8 cellular contexts compared by ENCODE assay signal in the genomic region with DNA sequence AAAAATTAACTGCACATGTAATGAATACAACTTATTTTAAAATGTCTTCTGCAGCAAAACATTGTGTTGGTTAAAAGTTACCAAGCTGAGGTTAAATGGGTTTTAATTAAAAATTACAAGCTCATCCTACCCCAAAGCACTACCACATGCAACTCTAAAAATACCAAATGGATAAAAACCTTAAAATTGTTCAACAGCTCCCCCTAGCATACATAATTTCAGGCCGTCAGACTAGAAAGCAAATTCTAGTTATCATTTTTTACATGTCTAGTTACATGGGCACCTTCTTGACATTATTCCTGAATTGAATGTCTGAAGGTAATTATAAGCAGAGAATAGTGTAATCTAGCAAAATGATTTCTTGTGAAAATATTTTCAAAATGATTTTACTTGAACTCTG.
DNase-seq lines count a peak whose midpoint lies in the region; ATAC-seq, FAIRE-seq and TF ChIP-seq lines count a peak whose summit lies in the region.

No MANE protein-coding gene starts in this region.

- H3K56ac ChIP-seq in H1 (replicated peaks; ENCODE audit: insufficient read length, low read depth, low read length) = no peak overlapping the region

- H4K5ac ChIP-seq in H1 (ENCODE audit: insufficient read length, low read depth, low read length) = no peak overlapping the region

- H3K18ac ChIP-seq in H1 (ENCODE audit: extremely low read depth, low read length) (no peak overlapping the region), neuronal stem cell (ENCODE audit: low read length) (no peak overlapping the region)

- H2BK15ac ChIP-seq in H1 (ENCODE audit: low read length) (no peak overlapping the region), neuronal stem cell (ENCODE audit: low read length) (no peak overlapping the region)

- POLR2A ChIA-PET in H1 (lab: Charles Lee; ENCODE audit: partially characterized antibody) = no interaction called here

- H2BK12ac ChIP-seq in H1 (ENCODE audit: low read depth, low read length) (no peak overlapping the region), neuronal stem cell (ENCODE audit: low read length) (no peak overlapping the region)

- H3K79me1 ChIP-seq in H1 (ENCODE audit: low read depth, low read length) (no peaks in the 10 kb centered on the region), neuronal stem cell (ENCODE audit: low read depth, low read length) (no peaks in the 10 kb centered on the region)

- no peak overlapping the region for H2AK5ac ChIP-seq in H1 (ENCODE audit: low read depth, low read length)
- no peak overlapping the region for H2AK5ac ChIP-seq in neuronal stem cell (ENCODE audit: low read depth, low read length)

- no peaks in the 10 kb centered on the region for H4K20me1 ChIP-seq in H1 (replicated peaks in 1 of 2; ENCODE audit: control insufficient read depth in 1 of 2, insufficient read depth in 2 of 2, low read length in 2 of 2)

- H3K23ac ChIP-seq in H1 (ENCODE audit: insufficient read length) = no peak overlapping the region
- no peak overlapping the region for H3K23ac ChIP-seq in neuronal stem cell (ENCODE audit: low read depth, low read length, poor library complexity)

- TF ChIP-seq EP300 in H1 (IDR thresholded peaks at IDR 0.05; ENCODE audit: borderline replicate concordance in 1 of 2, low read depth in 2 of 2, low read length in 2 of 2) (no peak), ovary (IDR thresholded peaks at IDR 0.05) (no peak)

- TF ChIP-seq CTCF in GM13977 (IDR thresholded peaks at IDR 0.05; ENCODE audit: extremely low read depth, insufficient read depth, missing control alignments) = peak; percentile 32
- TF ChIP-seq CTCF in H1 (IDR thresholded peaks at IDR 0.05; ENCODE audit: control extremely low read depth in 1 of 3, insufficient read depth in 1 of 3, low read depth in 1 of 3, low read length in 3 of 3) = peak in 2 of 3 experiments; percentile 19 to 30; a peak in 2 of 4 replicates
- peak in 2 of 3 donors; percentile 51 to 52 for TF ChIP-seq CTCF in ovary (IDR thresholded peaks at IDR 0.05)

- in situ Hi-C loops in GM13977 (cut with MboI; ENCODE audit: low pct_unique_long_range_greater_than_20kb, low sequenced_read_pairs, unreplicated experiment) = no loop called here

- H3K27me3 ChIP-seq in H1 (replicated peaks in 1 of 4; ENCODE audit: control insufficient read depth in 3 of 4, extremely low read depth in 1 of 4, insufficient read depth in 3 of 4, low read length in 3 of 4) = no peaks in the 10 kb centered on the region
- no peaks in the 10 kb centered on the region for H3K27me3 ChIP-seq in ovary
- H3K27me3 ChIP-seq in neuronal stem cell (ENCODE audit: control insufficient read depth in 3 of 3, insufficient read depth in 3 of 3, low read depth in 1 of 3, low read length in 3 of 3) = no peaks in the 10 kb centered on the region

- H4K8ac ChIP-seq in H1 (ENCODE audit: extremely low read depth, insufficient read depth, low read length) (no peak overlapping the region), neuronal stem cell (ENCODE audit: low read depth, low read length) (no peak overlapping the region)

- 59% methylated on average over 1 of the region's 1 CpG; no CpG with 5 or more reads in 1 of the 2 experiments for WGBS in H1 (ENCODE audit: extremely low coverage in 1 of 2, insufficient coverage in 1 of 2, insufficient read length in 1 of 2, insufficient replicate concordance in 2 of 2, low coverage in 1 of 2, low lambda C conversion rate in 2 of 2, missing lambda C conversion rate in 1 of 2), 2 experiments
- WGBS in ovary, 3 donors = 4 to 9% (median 8%) methylated on average over 1 of the region's 1 CpG
- no CpG with 5 or more reads among the region's 1 CpG for WGBS in neuronal stem cell (ENCODE audit: extremely low coverage in 2 of 2, insufficient read length in 2 of 2, insufficient replicate concordance in 1 of 2), 2 donors

- H3K79me2 ChIP-seq in H1 (ENCODE audit: control insufficient read depth in 1 of 2, insufficient read depth in 2 of 2, low read length in 2 of 2) = no peaks in the 10 kb centered on the region; a peak in 1 of 4 replicates

- CTCF ChIA-PET in H1 (lab: Charles Lee; ENCODE audit: partially characterized antibody) = interaction anchor here (0.7 to 2.2 kb wide), 19 partner anchors 8 to 185 kb away, joined by 3 to 11 read pairs (median 3); no protein-coding TSS in a partner anchor

- no peak overlapping the region for H2BK120ac ChIP-seq in H1 (replicated peaks; ENCODE audit: low read depth, low read length)
- H2BK120ac ChIP-seq in neuronal stem cell (ENCODE audit: low read depth, low read length) = no peak overlapping the region

- H3K27ac ChIP-seq in H1 (ENCODE audit: low read depth, low read length) (no peak overlapping the region), ovary (no peak overlapping the region), neuronal stem cell (replicated peaks; ENCODE audit: low read length) (no peak overlapping the region)

- H2BK5ac ChIP-seq in H1 (ENCODE audit: low read depth, low read length) (no peak overlapping the region), neuronal stem cell (ENCODE audit: low read length) (no peak overlapping the region)

- H3K4me3 ChIP-seq in H1 (ENCODE audit: extremely low read depth in 1 of 4, insufficient read depth in 2 of 4, low read depth in 3 of 4, low read length in 4 of 4) (no peak overlapping the region), ovary (no peak overlapping the region), neuronal stem cell (ENCODE audit: low read length in 2 of 2) (no peak overlapping the region)

- no peak for FAIRE-seq in H1 (lab: Jason Lieb, UNC)

- ATAC-seq in GM21367 (IDR thresholded peaks at IDR 0.05; ENCODE audit: unreplicated experiment) (no peak), HG03196 (IDR thresholded peaks at IDR 0.05; ENCODE audit: unreplicated experiment) (no peak)

- H2BK20ac ChIP-seq in H1 (ENCODE audit: low read length) = no peak overlapping the region

- H3K9me3 ChIP-seq in H1 (ENCODE audit: insufficient read depth in 2 of 2, low read depth in 1 of 2, low read length in 1 of 2) (no peaks in the 10 kb centered on the region), ovary (no peaks in the 10 kb centered on the region), neuronal stem cell (replicated peaks in 1 of 2; ENCODE audit: control insufficient read depth in 2 of 2, insufficient read depth in 1 of 2, low read depth in 1 of 2, low read length in 2 of 2) (no peaks in the 10 kb centered on the region)

- H3K14ac ChIP-seq in H1 (ENCODE audit: insufficient read length) = no peak overlapping the region
- no peak overlapping the region for H3K14ac ChIP-seq in neuronal stem cell (ENCODE audit: low read length)

- H2AFZ ChIP-seq in H1 (ENCODE audit: low read length) = no peak overlapping the region
- H2AFZ ChIP-seq in neuronal stem cell (ENCODE audit: low read length) = no peak overlapping the region

- peak; percentile 45 to 51 for TF ChIP-seq RAD21 in H1 (IDR thresholded peaks at IDR 0.05 in 1 of 2, conservative IDR thresholded peaks at IDR 0.05 in 1 of 2; ENCODE audit: low read depth in 2 of 2, low read length in 2 of 2)

- H3K4me1 ChIP-seq in H1 (replicated peaks in 1 of 4; ENCODE audit: control insufficient read depth in 3 of 4, insufficient read depth in 4 of 4, low read length in 3 of 4) = no peaks in the 10 kb centered on the region
- H3K4me1 ChIP-seq in ovary (ENCODE audit: insufficient read depth) = peaks cover 5% of the 10 kb centered on the region
- peaks cover 5 to 9% of the 10 kb centered on the region in 2 donors for H3K4me1 ChIP-seq in neuronal stem cell (ENCODE audit: control insufficient read depth in 2 of 2, insufficient read depth in 1 of 2, low read depth in 1 of 2, low read length in 2 of 2)

- intact Hi-C loops in ovary (cut with DNase I) = loop anchor here (5.0 to 10.0 kb wide), 4 partner anchors 101 to 489 kb away; partner anchors contain the start of gene C1orf21 (in 2 of the 4)

- H3K4ac ChIP-seq in H1 (replicated peaks; ENCODE audit: insufficient read length, low read depth, low read length) (no peak overlapping the region), neuronal stem cell (ENCODE audit: low read length) (no peak overlapping the region)

- H4K91ac ChIP-seq in H1 (replicated peaks; ENCODE audit: insufficient read length, low read length) (no peak overlapping the region), neuronal stem cell (ENCODE audit: low read depth, low read length, poor library complexity) (no peak overlapping the region)

- no peak overlapping the region for H3K9ac ChIP-seq in H1 (replicated peaks in 1 of 4; ENCODE audit: extremely low read depth in 1 of 4, low read depth in 3 of 4, low read length in 3 of 4)
- no peak overlapping the region for H3K9ac ChIP-seq in neuronal stem cell (ENCODE audit: low read depth, low read length, poor library complexity)

- H3K36me3 ChIP-seq in H1 (ENCODE audit: control insufficient read depth in 2 of 4, insufficient read depth in 4 of 4, low read length in 3 of 4) = peaks cover 0 to 5% (median 0%) of the 10 kb centered on the region in 4 experiments; a peak in 2 of 8 replicates
- no peaks in the 10 kb centered on the region for H3K36me3 ChIP-seq in ovary
- H3K36me3 ChIP-seq in neuronal stem cell (replicated peaks in 1 of 2; ENCODE audit: control insufficient read depth in 2 of 2, insufficient read depth in 2 of 2, low read length in 2 of 2) = peaks cover 0 to 3% of the 10 kb centered on the region in 2 donors

- no peak for DNase-seq in GM13977 (ENCODE audit: low spot score)
- peak; percentile 28 for DNase-seq in NCI-H748 (lab: John Stamatoyannopoulos, UW; ENCODE audit: unreplicated experiment)
- no peak for DNase-seq in H1 (ENCODE audit: low read depth in 1 of 2, low spot score in 2 of 2)
- DNase-seq in ovary = no peak
- DNase-seq in neuronal stem cell (ENCODE audit: low spot score) = no peak
- no peak for DNase-seq in T-helper 1 cell

- no peak for TF ChIP-seq POLR2A in H1 (IDR thresholded peaks at IDR 0.05; ENCODE audit: control extremely low read depth in 1 of 2, low read depth in 2 of 2, low read length in 2 of 2)
- no peak for TF ChIP-seq POLR2A in ovary (IDR thresholded peaks at IDR 0.05)

- H3K23me2 ChIP-seq in H1 (ENCODE audit: low read depth, low read length) = peaks cover 3% of the 10 kb centered on the region; the same call in 1 of the 2 replicates

- H3K4me2 ChIP-seq in H1 (ENCODE audit: insufficient read depth in 1 of 2, low read depth in 2 of 2, low read length in 2 of 2) = no peak overlapping the region
- H3K4me2 ChIP-seq in neuronal stem cell (ENCODE audit: insufficient read depth, low read length, poor library complexity, severe bottlenecking) = no peak overlapping the region

TF ChIP-seq in H1, 55 proteins besides CTCF, POLR2A, EP300 and RAD21 (continues in another document):
- TF ChIP-seq SUZ12 (IDR thresholded peaks at IDR 0.05; ENCODE audit: low read length) (no peak), SIN3A (conservative IDR thresholded peaks at IDR 0.05 in 1 of 2, IDR thresholded peaks at IDR 0.05 in 1 of 2; ENCODE audit: low read depth in 1 of 2, low read length in 2 of 2) (no peak), TAF1 (IDR thresholded peaks at IDR 0.05; ENCODE audit: low read depth, low read length) (no peak)
